ENCODE assay signal across 10 cellular contexts in genomic region chr11:57320719-57321387, GRCh38. TPM values are rescaled to one million over a fixed set of nuclear protein-coding genes. Genes with fewer than 3 reads are reported as not detected.
DNase-seq lines count a peak whose midpoint lies in the region; ATAC-seq and TF ChIP-seq lines count a peak whose summit lies in the region.
"Had no signal": no experiment of that assay in that cellular context is flagged by ENCODE, and none has a peak within 500 bp of the region (broad histone marks: within the 10 kb centered on the region; RNA-seq: fewer than 3 reads in every experiment).

No MANE protein-coding gene starts in this region.

- CTCF ChIA-PET in PC-9 (lab: Charles Lee) = interaction anchor here (0.6 to 2.4 kb wide), 2 partner anchors 9 to 181 kb away, joined by 3 to 15 read pairs; no protein-coding TSS in a partner anchor

- no peak overlapping the region for H3K14ac ChIP-seq in mesenchymal stem cell (ENCODE audit: low read length in 2 of 2)

- no peak overlapping the region for H4K8ac ChIP-seq in mesenchymal stem cell (ENCODE audit: low read length)

- no peaks in the 10 kb centered on the region for H3K9me2 ChIP-seq in PC-9 (ENCODE audit: insufficient read depth)

- DNase-seq in PC-9 (no peak), chondrocyte (ENCODE audit: low spot score) (no peak), mesenchymal stem cell (no peak), thoracic aorta (ENCODE audit: low spot score) (no peak), amygdala (lab: John Stamatoyannopoulos, UW) (no peak), glomerular visceral epithelial cell (ENCODE audit: extremely low spot score) (no peak)
- no peak for DNase-seq in natural killer cell treated with Interleukin-12 subunit alpha and Interleukin-12 subunit beta and Interleukin-15 and Interleukin-18, amount 100 ng/mL, for 72 hours (ENCODE audit: low spot score)
- DNase-seq: activated T-cell treated with anti-CD3 and anti-CD28 coated beads, Interleukin-2, amount 50 U/mL, for 72 hours had no signal

- H2BK15ac ChIP-seq in mesenchymal stem cell (ENCODE audit: low read depth, poor library complexity, severe bottlenecking) = no peak overlapping the region

- H3K27me3 Mint-ChIP-seq in chondrocyte (ENCODE audit: low read depth) = no peaks in the 10 kb centered on the region
- no peaks in the 10 kb centered on the region for H3K27me3 Mint-ChIP-seq in natural killer cell treated with Interleukin-12 subunit alpha and Interleukin-12 subunit beta and Interleukin-15 and Interleukin-18, amount 100 ng/mL, for 72 hours

- peaks cover 68% of the 10 kb centered on the region for H4K20me1 ChIP-seq in PC-9 (ENCODE audit: insufficient read depth)

- H3K4me2 ChIP-seq in PC-9 = peak overlapping the region; percentile 98
- H3K4me2 ChIP-seq in mesenchymal stem cell (ENCODE audit: low read length, poor library complexity, severe bottlenecking) = no peak overlapping the region

- peaks cover 38% of the 10 kb centered on the region for H3F3A ChIP-seq in PC-9 (ENCODE audit: insufficient read depth, low read depth)

- H3K36me3 ChIP-seq in PC-9 (ENCODE audit: low read depth) (peaks cover 35% of the 10 kb centered on the region), mesenchymal stem cell (ENCODE audit: control insufficient read depth in 1 of 2, insufficient read depth in 2 of 2, low read depth in 1 of 2, low read length in 2 of 2) (peaks cover 41 to 52% of the 10 kb centered on the region in 2 experiments), thoracic aorta (peaks cover 26% of the 10 kb centered on the region)

- peak overlapping the region; percentile 87 for H3K4me3 Mint-ChIP-seq in chondrocyte (ENCODE audit: unreplicated experiment)
- H3K4me3 Mint-ChIP-seq in natural killer cell treated with Interleukin-12 subunit alpha and Interleukin-12 subunit beta and Interleukin-15 and Interleukin-18, amount 100 ng/mL, for 72 hours = no peak overlapping the region
- H3K4me3 Mint-ChIP-seq: activated T-cell treated with anti-CD3 and anti-CD28 coated beads, Interleukin-2, amount 50 U/mL, for 72 hours; stimulated activated effector memory CD8-positive, alpha-beta T cell treated with anti-CD3 and anti-CD28 coated beads, Interleukin-12 subunit alpha, Interleukin-12 subunit beta, amount 100 ng/mL, for 72 hours had no signal

- H3K27ac Mint-ChIP-seq in chondrocyte (ENCODE audit: unreplicated experiment) = peak overlapping the region; percentile 99
- H3K27ac Mint-ChIP-seq in natural killer cell treated with Interleukin-12 subunit alpha and Interleukin-12 subunit beta and Interleukin-15 and Interleukin-18, amount 100 ng/mL, for 72 hours = no peak overlapping the region
- H3K27ac Mint-ChIP-seq: activated T-cell treated with anti-CD3 and anti-CD28 coated beads, Interleukin-2, amount 50 U/mL, for 72 hours; stimulated activated effector memory CD8-positive, alpha-beta T cell treated with anti-CD3 and anti-CD28 coated beads, Interleukin-12 subunit alpha, Interleukin-12 subunit beta, amount 100 ng/mL, for 72 hours had no signal

- peaks cover 30% of the 10 kb centered on the region for H3K79me1 ChIP-seq in mesenchymal stem cell (replicated peaks; ENCODE audit: low read length, poor library complexity, severe bottlenecking)

- H3K4ac ChIP-seq in mesenchymal stem cell (ENCODE audit: low read depth in 1 of 2, low read length in 2 of 2) = no peak overlapping the region

- H2AK5ac ChIP-seq in mesenchymal stem cell (ENCODE audit: low read length, severe bottlenecking) = no peak overlapping the region

- H3K4me3 ChIP-seq in PC-9 (peak overlapping the region; percentile 57; the same call in 1 of the 2 replicates), mesenchymal stem cell (ENCODE audit: insufficient read depth in 1 of 2, low read depth in 1 of 2, low read length in 2 of 2) (peak overlapping the region in 1 of 2 experiments; percentile 97), thoracic aorta (peak overlapping the region; percentile 89)

- H2BK120ac ChIP-seq in mesenchymal stem cell (ENCODE audit: low read depth, low read length) = no peak overlapping the region

- H3K9me3 ChIP-seq in PC-9 (ENCODE audit: insufficient read depth, low read depth) = no peaks in the 10 kb centered on the region
- no peaks in the 10 kb centered on the region for H3K9me3 ChIP-seq in mesenchymal stem cell (ENCODE audit: control insufficient read depth, low read length)
- no peaks in the 10 kb centered on the region for H3K9me3 ChIP-seq in thoracic aorta

- no peak for ATAC-seq in thoracic aorta (ENCODE audit: insufficient number of reproducible peaks, low FRiP score, low read depth)
- no peak for ATAC-seq in natural killer cell treated with Interleukin-12 subunit alpha and Interleukin-12 subunit beta and Interleukin-15 and Interleukin-18, amount 100 ng/mL, for 72 hours
- ATAC-seq: activated T-cell treated with anti-CD3 and anti-CD28 coated beads, Interleukin-2, amount 50 U/mL, for 72 hours; stimulated activated effector memory CD8-positive, alpha-beta T cell treated with anti-CD3 and anti-CD28 coated beads, Interleukin-12 subunit alpha, Interleukin-12 subunit beta, amount 100 ng/mL, for 72 hours had no signal

- H3K9ac ChIP-seq in mesenchymal stem cell (ENCODE audit: low read length) = peak overlapping the region; percentile 97

- peaks cover 57% of the 10 kb centered on the region for H3K79me2 ChIP-seq in PC-9 (ENCODE audit: low read depth)

- no peaks in the 10 kb centered on the region for H3K9me3 Mint-ChIP-seq in chondrocyte (ENCODE audit: low read depth)
- H3K9me3 Mint-ChIP-seq in natural killer cell treated with Interleukin-12 subunit alpha and Interleukin-12 subunit beta and Interleukin-15 and Interleukin-18, amount 100 ng/mL, for 72 hours = no peaks in the 10 kb centered on the region
- H3K9me3 Mint-ChIP-seq: activated T-cell treated with anti-CD3 and anti-CD28 coated beads, Interleukin-2, amount 50 U/mL, for 72 hours; stimulated activated effector memory CD8-positive, alpha-beta T cell treated with anti-CD3 and anti-CD28 coated beads, Interleukin-12 subunit alpha, Interleukin-12 subunit beta, amount 100 ng/mL, for 72 hours had no signal

- peaks cover 19% of the 10 kb centered on the region for H3K36me3 Mint-ChIP-seq in chondrocyte (ENCODE audit: low read depth)
- H3K36me3 Mint-ChIP-seq in natural killer cell treated with Interleukin-12 subunit alpha and Interleukin-12 subunit beta and Interleukin-15 and Interleukin-18, amount 100 ng/mL, for 72 hours = no peaks in the 10 kb centered on the region

- no peak overlapping the region for H2AFZ ChIP-seq in PC-9
- no peak overlapping the region for H2AFZ ChIP-seq in mesenchymal stem cell (ENCODE audit: low read depth, low read length)

- H3K4me1 ChIP-seq in PC-9 (replicated peaks; ENCODE audit: insufficient read depth) = peaks cover 35% of the 10 kb centered on the region
- H3K4me1 ChIP-seq in mesenchymal stem cell (ENCODE audit: control insufficient read depth, insufficient read depth, low read depth, low read length) = peaks cover 30% of the 10 kb centered on the region
- H3K4me1 ChIP-seq in thoracic aorta (ENCODE audit: control insufficient read depth in 1 of 2, low read depth in 2 of 2) = peaks cover 8 to 71% of the 10 kb centered on the region in 2 donors

- H4K91ac ChIP-seq in mesenchymal stem cell (ENCODE audit: low read length) = no peak overlapping the region

- POLR2A ChIA-PET in PC-9 (lab: Charles Lee; ENCODE audit: unreplicated experiment) = no interaction called here

- no peak overlapping the region for H3K23ac ChIP-seq in mesenchymal stem cell (ENCODE audit: low read length in 2 of 2)

- BruUV-seq in PC-9 (replicated peaks; lab: Mats Ljungman, UMichigan) = TSS peak; percentile 6

- intact Hi-C loops in PC-9 (cut with micrococcal nuclease; ENCODE audit: unreplicated experiment) = loop anchor here (10.0 kb wide), 2 partner anchors 344 to 454 kb away; partner anchors contain the start of gene ZDHHC5

- H2BK12ac ChIP-seq in mesenchymal stem cell (ENCODE audit: low read length in 2 of 2) = no peak overlapping the region

- no peak for TF ChIP-seq CTCF in PC-9 (conservative IDR thresholded peaks at IDR 0.05)
- no peak for TF ChIP-seq CTCF in chondrocyte (IDR thresholded peaks at IDR 0.05)
- no peak for TF ChIP-seq CTCF in thoracic aorta (IDR thresholded peaks at IDR 0.05)

- peaks cover 57% of the 10 kb centered on the region for H3K4me1 Mint-ChIP-seq in chondrocyte (ENCODE audit: low read depth)
- peaks cover 8 to 17% of the 10 kb centered on the region in 2 donors for H3K4me1 Mint-ChIP-seq in natural killer cell treated with Interleukin-12 subunit alpha and Interleukin-12 subunit beta and Interleukin-15 and Interleukin-18, amount 100 ng/mL, for 72 hours (ENCODE audit: low read depth in 2 of 2)

- H3K27ac ChIP-seq in PC-9 = no peak overlapping the region
- no peak overlapping the region for H3K27ac ChIP-seq in mesenchymal stem cell (ENCODE audit: low read length, poor library complexity, severe bottlenecking)
- peak overlapping the region; percentile 83 to 90 for H3K27ac ChIP-seq in thoracic aorta

- H3K18ac ChIP-seq in mesenchymal stem cell (ENCODE audit: low read depth in 1 of 2, low read length in 2 of 2) = no peak overlapping the region

- 95% methylated on average over 2 of the region's 2 CpGs for WGBS in mesenchymal stem cell

- H3K27me3 ChIP-seq in PC-9 (ENCODE audit: insufficient read depth, low read depth) = no peaks in the 10 kb centered on the region
- no peaks in the 10 kb centered on the region for H3K27me3 ChIP-seq in mesenchymal stem cell (ENCODE audit: control insufficient read depth in 1 of 2, insufficient read depth in 1 of 2, low read length in 2 of 2)
- no peaks in the 10 kb centered on the region for H3K27me3 ChIP-seq in thoracic aorta (replicated peaks; ENCODE audit: insufficient read depth)

- H2BK5ac ChIP-seq in mesenchymal stem cell (ENCODE audit: low read depth, low read length, poor library complexity, severe bottlenecking) = no peak overlapping the region

RNA-seq across cellular contexts. Expression of gene TNKS1BP1, which starts 3.9 kb away (rescaled TPM):
- total RNA-seq in PC-9 (2021) (181 and 218 TPM in 2 replicates), chondrocyte (112 to 181 TPM (median 164 TPM) in 3 replicates), thoracic aorta (100 to 1,000 TPM; 105 to 153 TPM)
- polyA plus RNA-seq in mesenchymal stem cell (2013, experiment 1 of 2) = 141 TPM
- polyA plus RNA-seq in mesenchymal stem cell (2013, experiment 2 of 2) = 142 TPM
- total RNA-seq in natural killer cell treated with Interleukin-12 subunit alpha and Interleukin-12 subunit beta and Interleukin-15 and Interleukin-18, amount 100 ng/mL, for 72 hours = 1 to 10 TPM; 3.0 to 3.2 TPM

RNA-seq across cellular contexts. Expression of gene SSRP1, which starts 14.8 kb away (rescaled TPM):
- total RNA-seq in PC-9 (2021) (286 and 290 TPM in 2 replicates), chondrocyte (56.8 to 76.3 TPM (median 58.8 TPM) in 3 replicates), thoracic aorta (10 to 100 TPM; 42.0 to 51.4 TPM)
- polyA plus RNA-seq in mesenchymal stem cell (2013, experiment 1 of 2) = 79.2 TPM
- polyA plus RNA-seq in mesenchymal stem cell (2013, experiment 2 of 2) = 75.1 TPM
- 100 to 1,000 TPM; 143 to 210 TPM for total RNA-seq in natural killer cell treated with Interleukin-12 subunit alpha and Interleukin-12 subunit beta and Interleukin-15 and Interleukin-18, amount 100 ng/mL, for 72 hours

RNA-seq across cellular contexts. Expression of gene P2RX3, which starts 17.3 kb away (rescaled TPM):
- total RNA-seq in PC-9 (2021) = not detected in 2 replicates
- not detected in 3 replicates for total RNA-seq in chondrocyte
- not detected for polyA plus RNA-seq in mesenchymal stem cell (2013, experiment 1 of 2)
- not detected for polyA plus RNA-seq in mesenchymal stem cell (2013, experiment 2 of 2)
- not detected for total RNA-seq in thoracic aorta
- not detected for total RNA-seq in natural killer cell treated with Interleukin-12 subunit alpha and Interleukin-12 subunit beta and Interleukin-15 and Interleukin-18, amount 100 ng/mL, for 72 hours
- total RNA-seq: activated T-cell treated with anti-CD3 and anti-CD28 coated beads, Interleukin-2, amount 50 U/mL, for 72 hours; M059J had no signal

Comparison
In these comparisons a context has a peak if more than half of its experiments do, and no peak if none do; other contexts are left out.
1. H3K27ac ChIP-seq: peak in thoracic aorta (2 of 2); none in PC-9 (single experiment) and mesenchymal stem cell (single experiment).
2. RNA of gene TNKS1BP1, which starts 3.9 kb away (total RNA-seq): 181 to 218 TPM in PC-9, 112 to 181 TPM in chondrocyte and 105 to 153 TPM in thoracic aorta; 3.0 to 3.2 TPM in natural killer cell treated with Interleukin-12 subunit alpha and Interleukin-12 subunit beta and Interleukin-15 and Interleukin-18, amount 100 ng/mL, for 72 hours; every median in the first group is over 10 times any median in the second.